ENCODE assay signal across 11 cellular contexts in genomic region chr11:68146010-68146540, GRCh38. TPM values are rescaled to one million over a fixed set of nuclear protein-coding genes. Genes with fewer than 3 reads are reported as not detected.
DNase-seq lines count a peak whose midpoint lies in the region; ATAC-seq, FAIRE-seq and TF ChIP-seq lines count a peak whose summit lies in the region.
"Had no signal": no experiment of that assay in that cellular context is flagged by ENCODE, and none has a peak within 500 bp of the region (broad histone marks: within the 10 kb centered on the region; RNA-seq: fewer than 3 reads in every experiment).

No MANE protein-coding gene starts in this region.

- DNase-seq in GF-D8 (lab: John Stamatoyannopoulos, UW) (peak; percentile 16), RWPE2 (ENCODE audit: low spot score) (peak; percentile 54), right cardiac atrium (peak; percentile 89 to 95 (median 93)), spleen (peak; percentile 91), GM19239 (ENCODE audit: insufficient read length, low spot score) (no peak)
- DNase-seq: SJCRH30 had no signal

- H3K4me1 ChIP-seq in RWPE2 (ENCODE audit: insufficient read depth, poor library complexity, severe bottlenecking) = no peaks in the 10 kb centered on the region
- H3K4me1 ChIP-seq in right cardiac atrium (ENCODE audit: control insufficient read depth, insufficient read depth, low read length) = peaks cover 11% of the 10 kb centered on the region
- peaks cover 0 to 53% (median 38%) of the 10 kb centered on the region in 6 donors for H3K4me1 ChIP-seq in spleen
- H3K4me1 ChIP-seq: neural progenitor cell had no signal

- 34% methylated on average over 15 of the region's 15 CpGs for WGBS in right cardiac atrium
- 31 to 52% (median 35%) methylated on average over 9 to 15 of the region's 15 CpGs for WGBS in spleen, 5 donors

- FAIRE-seq in GM19239 (lab: Jason Lieb, UNC) = no peak

- TF ChIP-seq POLR2A in spleen (IDR thresholded peaks at IDR 0.05) = no peak

- H3K27me3 ChIP-seq in RWPE2 (ENCODE audit: insufficient read depth, poor library complexity, severe bottlenecking) (no peaks in the 10 kb centered on the region), right cardiac atrium (ENCODE audit: control insufficient read depth, insufficient read depth) (no peaks in the 10 kb centered on the region), spleen (replicated peaks in 1 of 7) (no peaks in the 10 kb centered on the region)
- H3K27me3 ChIP-seq: neural progenitor cell, SJCRH30 had no signal

- H3K4me3 ChIP-seq in RWPE2 (ENCODE audit: severe bottlenecking) = no peak overlapping the region
- no peak overlapping the region for H3K4me3 ChIP-seq in right cardiac atrium (ENCODE audit: low read length)
- no peak overlapping the region for H3K4me3 ChIP-seq in spleen
- H3K4me3 ChIP-seq: esophagus muscularis mucosa, neural progenitor cell, SJCRH30 had no signal

- 0 out of 3 replicates have a peak, but pooled peaks have one; percentile 8 for ATAC-seq in RWPE2 (ENCODE audit: low read depth)
- ATAC-seq in right cardiac atrium = peak; percentile 75 to 79
- ATAC-seq in activated CD4-positive, CD25-positive, alpha-beta regulatory T cell treated with anti-CD3 and anti-CD28 coated beads, Interleukin-2, amount 50 U/mL, for 24 hours = no peak
- no peak for ATAC-seq in GM21381 (IDR thresholded peaks at IDR 0.05; ENCODE audit: unreplicated experiment)
- ATAC-seq in GM21515 (IDR thresholded peaks at IDR 0.05; ENCODE audit: unreplicated experiment) = no peak

- no peak for TF ChIP-seq CTCF in RWPE2 (IDR thresholded peaks at IDR 0.05; ENCODE audit: poor library complexity, severe bottlenecking)
- no peak for TF ChIP-seq CTCF in spleen (IDR thresholded peaks at IDR 0.05 in 8 of 11, conservative IDR thresholded peaks at IDR 0.05 in 3 of 11)

- H3K9me3 ChIP-seq in RWPE2 (ENCODE audit: severe bottlenecking) (no peaks in the 10 kb centered on the region), right cardiac atrium (ENCODE audit: control insufficient read depth, low read length) (no peaks in the 10 kb centered on the region), spleen (no peaks in the 10 kb centered on the region)
- H3K9me3 ChIP-seq: esophagus muscularis mucosa, SJCRH30 had no signal

- intact Hi-C loops in right cardiac atrium (cut with DNase I) (no loop called here), spleen (cut with DNase I; ENCODE audit: low total_unique reads) (no loop called here)

- no peak overlapping the region for H3K27ac ChIP-seq in RWPE2 (ENCODE audit: poor library complexity, severe bottlenecking)
- peak overlapping the region; percentile 78 for H3K27ac ChIP-seq in right cardiac atrium (ENCODE audit: low read length)
- H3K27ac ChIP-seq in spleen = peak overlapping the region in 3 of 8 donors; percentile 8 to 58 (median 32)
- H3K27ac ChIP-seq: neural progenitor cell, SJCRH30 had no signal

- H3K36me3 ChIP-seq in RWPE2 (ENCODE audit: low read depth) = no peaks in the 10 kb centered on the region
- H3K36me3 ChIP-seq in spleen = no peaks in the 10 kb centered on the region
- H3K36me3 ChIP-seq: esophagus muscularis mucosa, neural progenitor cell, SJCRH30 had no signal

RNA-seq across cellular contexts. Expression of gene CHKA, which starts 24.9 kb away (rescaled TPM):
- 10 to 100 TPM in 2 of 4 donors, 1 to 10 TPM in 2; 8.7 to 11.1 (median 9.7) TPM for total RNA-seq in right cardiac atrium
- polyA plus RNA-seq in right cardiac atrium = 10.9 TPM
- 10 to 100 TPM; 24.8 to 76.1 (median 43.2) TPM for total RNA-seq in spleen
- polyA plus RNA-seq in spleen = 10 to 100 TPM; 19.7 to 26.1 (median 24.7) TPM

Comparison
In these comparisons a context has a peak if more than half of its experiments do, and no peak if none do; other contexts are left out.
1. ATAC-seq: peak in RWPE2 (single experiment) and right cardiac atrium (2 of 2); none in activated CD4-positive, CD25-positive, alpha-beta regulatory T cell treated with anti-CD3 and anti-CD28 coated beads, Interleukin-2, amount 50 U/mL, for 24 hours (0 of 2), GM21381 (single experiment) and GM21515 (single experiment).